In the genomic region with DNA sequence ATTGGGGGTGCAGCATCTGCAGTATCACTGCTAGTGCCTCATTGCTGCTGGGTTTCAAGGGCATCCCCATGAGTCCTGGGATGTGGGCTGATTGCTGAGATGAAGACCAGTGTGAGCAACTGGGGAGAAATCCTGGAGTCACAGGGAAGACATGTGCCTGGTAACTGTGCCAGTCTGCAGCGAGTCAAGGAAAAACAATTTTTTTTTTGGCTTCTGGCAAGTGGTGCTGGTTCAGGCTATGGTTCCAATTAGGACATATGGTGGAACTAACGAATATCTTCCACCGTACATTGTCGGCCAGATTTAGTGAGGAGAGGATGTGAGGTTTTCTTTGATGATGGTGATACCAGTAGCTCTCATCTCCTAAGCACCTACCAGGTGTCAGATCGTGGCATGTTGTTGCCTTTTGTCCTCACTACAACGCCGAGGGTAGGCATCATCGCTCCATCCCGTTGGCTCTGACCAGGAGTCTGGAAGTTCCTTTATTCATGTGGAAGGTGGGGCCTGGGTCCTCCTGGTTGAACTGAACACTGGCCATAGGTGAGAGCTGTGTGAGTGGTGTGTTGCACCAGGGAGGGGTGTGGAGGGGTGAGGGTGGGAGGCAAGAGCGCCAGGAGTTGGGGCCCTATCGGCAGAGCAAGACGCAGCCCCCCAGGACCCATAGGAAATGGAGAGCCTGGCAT, we compare ENCODE assay signal across 22 cellular contexts.
DNase-seq lines count a peak whose midpoint lies in the region; ATAC-seq and TF ChIP-seq lines count a peak whose summit lies in the region.
"Had no signal": no experiment of that assay in that cellular context is flagged by ENCODE, and none has a peak within 500 bp of the region (broad histone marks: within the 10 kb centered on the region; RNA-seq: fewer than 3 reads in every experiment).

No MANE protein-coding gene starts in this region.

- in situ Hi-C loops in GM13976 (cut with MboI; ENCODE audit: low sequenced_read_pairs, unreplicated experiment) = no loop called here

- H3K79me2 ChIP-seq in H9 (ENCODE audit: insufficient read depth, low read length) (no peaks in the 10 kb centered on the region), osteoblast (ENCODE audit: insufficient read depth, low read length) (no peaks in the 10 kb centered on the region)

- H4K5ac ChIP-seq in H9 (ENCODE audit: insufficient read length, low read depth, low read length) = no peak overlapping the region

- H3K36me3 Mint-ChIP-seq in H9 (ENCODE audit: insufficient read depth in 1 of 3, low read depth in 3 of 3) = no peaks in the 10 kb centered on the region; a peak in 2 of 7 replicates
- H3K36me3 Mint-ChIP-seq: activated naive CD8-positive, alpha-beta T cell treated with anti-CD3 and anti-CD28 coated beads, Interleukin-2, amount 10 ng/mL, durations not matched to agents 7 days and 5 days had no signal

- H3K4me2 ChIP-seq in H9 (ENCODE audit: insufficient read depth, insufficient read length, low read length) (no peak overlapping the region), osteoblast (ENCODE audit: insufficient read depth, low read length) (no peak overlapping the region)

- H3K4me1 Mint-ChIP-seq in H9 = no peaks in the 10 kb centered on the region; a peak in 1 of 4 replicates
- H3K4me1 Mint-ChIP-seq: activated CD4-positive, alpha-beta T cell treated with anti-CD3 and anti-CD28 coated beads, Interleukin-2, amount 10 ng/mL, durations not matched to agents 24 days and 14 days; T-helper 17 cell had no signal

- no peak overlapping the region for H2BK12ac ChIP-seq in H9 (ENCODE audit: insufficient read length, low read depth, low read length)

- no peak overlapping the region; the same call in 1 of the 2 replicates for H3K14ac ChIP-seq in H9 (ENCODE audit: insufficient read depth, low read length)

- no peak overlapping the region for H3K27ac Mint-ChIP-seq in H9
- H3K27ac Mint-ChIP-seq: activated CD4-positive, alpha-beta T cell treated with anti-CD3 and anti-CD28 coated beads, Interleukin-2, amount 10 ng/mL, durations not matched to agents 24 days and 14 days; activated naive CD8-positive, alpha-beta T cell treated with anti-CD3 and anti-CD28 coated beads, Interleukin-2, amount 10 ng/mL, durations not matched to agents 7 days and 5 days; activated T-helper 2 cell treated with anti-CD3 and anti-CD28 coated beads, Interferon-gamma antibody, Interleukin-2, Interleukin-4, amounts not matched to agents 10 μg/mL and 5 μg/mL and 100 μg/mL, durations not matched to agents 14 hours and 24 hours and 36 hours; CD4-positive, alpha-beta T cell; T-helper 17 cell had no signal

- no peak overlapping the region for H3K27ac ChIP-seq in H9 (ENCODE audit: insufficient read length, low read depth, low read length)
- H3K27ac ChIP-seq in osteoblast (ENCODE audit: low read depth, low read length) = no peak overlapping the region
- H3K27ac ChIP-seq: coronary artery, pancreas, right lobe of liver, SJCRH30 had no signal

- no peak overlapping the region for H3K18ac ChIP-seq in H9 (ENCODE audit: insufficient read length, low read depth, low read length)

- H3K36me3 ChIP-seq in osteoblast (ENCODE audit: insufficient read depth, low read length) = no peaks in the 10 kb centered on the region
- H3K36me3 ChIP-seq: pancreas, right lobe of liver, SJCRH30 had no signal

- no peak overlapping the region for H3K9ac ChIP-seq in H9 (ENCODE audit: extremely low read depth, insufficient read length, low read length)

- H4K91ac ChIP-seq in H9 (ENCODE audit: insufficient read length, low read depth, low read length) = no peak overlapping the region

- no peak for ATAC-seq in SK-N-SH treated with all-trans-retinoic acid at 6 μM for 48 hours
- ATAC-seq: Panc1, pancreas, right lobe of liver, T-helper 17 cell had no signal

- no peak overlapping the region for H2BK20ac ChIP-seq in H9 (ENCODE audit: low read depth, low read length, poor library complexity, severe bottlenecking)

- no peak overlapping the region for H4K8ac ChIP-seq in H9 (replicated peaks; ENCODE audit: insufficient read length, low read depth, low read length)

- H3K27me3 Mint-ChIP-seq in H9 (ENCODE audit: low read depth) = no peaks in the 10 kb centered on the region; the same call in 1 of the 2 replicates

- H2BK15ac ChIP-seq in H9 (ENCODE audit: low read depth, low read length) = no peak overlapping the region

- WGBS in H9 (ENCODE audit: extremely low coverage, insufficient read length, low lambda C conversion rate) = no CpG with 5 or more reads among the region's 12 CpGs

- H3T11ph ChIP-seq in H9 (ENCODE audit: low read length) = no peak overlapping the region

- H3K4me3 Mint-ChIP-seq in H9 = no peak overlapping the region
- H3K4me3 Mint-ChIP-seq: activated CD4-positive, alpha-beta T cell treated with anti-CD3 and anti-CD28 coated beads, Interleukin-2, amount 10 ng/mL, durations not matched to agents 24 days and 14 days; activated naive CD8-positive, alpha-beta T cell treated with anti-CD3 and anti-CD28 coated beads, Interleukin-2, amount 10 ng/mL, durations not matched to agents 7 days and 5 days; CD4-positive, alpha-beta T cell; T-helper 17 cell had no signal

- H3K56ac ChIP-seq in H9 (ENCODE audit: insufficient read length, low read depth, low read length) = no peak overlapping the region

- H2BK120ac ChIP-seq in H9 (ENCODE audit: low read depth, low read length, poor library complexity, severe bottlenecking) = no peak overlapping the region

- no peak overlapping the region for H2AK5ac ChIP-seq in H9 (ENCODE audit: insufficient read length, low read length)

- no peak overlapping the region for H3K4me3 ChIP-seq in AG10803 (ENCODE audit: low read length)
- H3K4me3 ChIP-seq in osteoblast (ENCODE audit: insufficient read depth, low read length) = no peak overlapping the region
- H3K4me3 ChIP-seq: coronary artery, pancreas, right lobe of liver, SJCRH30 had no signal

- H3K79me1 ChIP-seq in H9 (ENCODE audit: insufficient read depth, low read depth, low read length, poor library complexity, severe bottlenecking) = no peaks in the 10 kb centered on the region

- H3K27me3 ChIP-seq in H9 (ENCODE audit: insufficient read depth, low read length) (no peaks in the 10 kb centered on the region), osteoblast (ENCODE audit: insufficient read depth, low read length) (peaks cover 1% of the 10 kb centered on the region)
- H3K27me3 ChIP-seq: pancreas, right lobe of liver, SJCRH30 had no signal

- H2AFZ ChIP-seq in H9 (ENCODE audit: low read length) = no peak overlapping the region
- H2AFZ ChIP-seq in osteoblast (ENCODE audit: low read length) = no peak overlapping the region

- H3K23me2 ChIP-seq in H9 (ENCODE audit: insufficient read length, low read depth, low read length, poor library complexity, severe bottlenecking) = no peaks in the 10 kb centered on the region

- H3K9me3 Mint-ChIP-seq in H9 = no peaks in the 10 kb centered on the region
- H3K9me3 Mint-ChIP-seq: activated CD4-positive, alpha-beta T cell treated with anti-CD3 and anti-CD28 coated beads, Interleukin-2, amount 10 ng/mL, durations not matched to agents 24 days and 14 days; activated naive CD8-positive, alpha-beta T cell treated with anti-CD3 and anti-CD28 coated beads, Interleukin-2, amount 10 ng/mL, durations not matched to agents 7 days and 5 days; activated T-helper 2 cell treated with anti-CD3 and anti-CD28 coated beads, Interferon-gamma antibody, Interleukin-2, Interleukin-4, amounts not matched to agents 10 μg/mL and 5 μg/mL and 100 μg/mL, durations not matched to agents 14 hours and 24 hours and 36 hours; CD4-positive, alpha-beta T cell had no signal

- DNase-seq in AG10803 (ENCODE audit: low read depth) (peak; percentile 62), H9 (peak; percentile 3), cerebellum (ENCODE audit: low spot score) (peak; percentile 71), osteoblast (ENCODE audit: insufficient read length, low spot score, missing footprints) (peak; percentile 74), GM13976 (ENCODE audit: low spot score) (no peak), nucleus accumbens (lab: John Stamatoyannopoulos, UW) (no peak), NCI-H1105 treated with DMSO at 0.1 percent for 48 hours (lab: John Stamatoyannopoulos, UW) (no peak)
- DNase-seq: activated CD4-positive, alpha-beta T cell treated with anti-CD3 and anti-CD28 coated beads, Interleukin-2, amount 10 ng/mL, durations not matched to agents 24 days and 14 days; activated naive CD8-positive, alpha-beta T cell treated with anti-CD3 and anti-CD28 coated beads, Interleukin-2, amount 10 ng/mL, durations not matched to agents 7 days and 5 days; CD4-positive, alpha-beta T cell; DMS53; Karpas-422; kidney glomerular epithelial cell; NCI-H187 treated with DMSO at 0.1 percent for 48 hours; T-helper 17 cell had no signal

- H3K4ac ChIP-seq in H9 (ENCODE audit: low read depth, low read length) = no peak overlapping the region

- H3K9me3 ChIP-seq in H9 (ENCODE audit: control insufficient read depth, low read depth, low read length) (no peaks in the 10 kb centered on the region), osteoblast (ENCODE audit: low read depth, low read length) (no peaks in the 10 kb centered on the region)
- H3K9me3 ChIP-seq: pancreas, right lobe of liver, SJCRH30 had no signal

- H4K20me1 ChIP-seq in H9 (ENCODE audit: control insufficient read depth, insufficient read depth, insufficient read length) = no peaks in the 10 kb centered on the region
- no peaks in the 10 kb centered on the region for H4K20me1 ChIP-seq in osteoblast (ENCODE audit: insufficient read depth, low read length)

- TF ChIP-seq CTCF in AG10803 (conservative IDR thresholded peaks at IDR 0.05; ENCODE audit: low read length) (no peak), H9 (conservative IDR thresholded peaks at IDR 0.05) (no peak), osteoblast (IDR thresholded peaks at IDR 0.05; ENCODE audit: extremely low read depth, low read depth, low read length) (no peak), GM13976 (IDR thresholded peaks at IDR 0.05; ENCODE audit: borderline replicate concordance, control extremely low read depth, extremely low read depth, insufficient read depth, missing control alignments) (no peak)

- no peak overlapping the region for H2BK5ac ChIP-seq in H9 (ENCODE audit: insufficient read length, low read length)

- no peak overlapping the region for H3K23ac ChIP-seq in H9 (ENCODE audit: insufficient read length, low read depth, low read length)

- no peaks in the 10 kb centered on the region for H3K4me1 ChIP-seq in H9 (ENCODE audit: insufficient read depth, low read length)
- H3K4me1 ChIP-seq in osteoblast (ENCODE audit: insufficient read depth, low read length) = no peaks in the 10 kb centered on the region
- H3K4me1 ChIP-seq: right lobe of liver had no signal

TF ChIP-seq in SK-N-SH treated with all-trans-retinoic acid at 6 μM for 48 hours, 23 proteins besides CTCF, POLR2A, EP300 and RAD21 (continues in another document):
- no peak for TF ChIP-seq ARNTL (CRISPR knock-in tag; IDR thresholded peaks at IDR 0.05; ENCODE audit: borderline replicate concordance, low read depth)
- TF ChIP-seq ZNF565 (CRISPR knock-in tag; conservative IDR thresholded peaks at IDR 0.05; ENCODE audit: low read depth) = no peak

Comparison
In these comparisons a context has a peak if more than half of its experiments do, and no peak if none do; other contexts are left out.
1. DNase-seq: peak in AG10803 (single experiment), H9 (single experiment), cerebellum (single experiment) and osteoblast (single experiment); none in GM13976 (single experiment), nucleus accumbens (0 of 56) and NCI-H1105 treated with DMSO at 0.1 percent for 48 hours (single experiment).